In genomic region chr22:33114570-33114969, GRCh38 we compare ENCODE assay signal across 23 cellular contexts. TPM values are rescaled to one million over a fixed set of nuclear protein-coding genes. Genes with fewer than 3 reads are reported as not detected.
DNase-seq lines count a peak whose midpoint lies in the region; TF ChIP-seq lines count a peak whose summit lies in the region.
"Had no signal": no experiment of that assay in that cellular context is flagged by ENCODE, and none has a peak within 500 bp of the region (broad histone marks: within the 10 kb centered on the region; RNA-seq: fewer than 3 reads in every experiment).

No MANE protein-coding gene starts in this region.

- POLR2A ChIA-PET in MCF 10A (lab: Yijun Ruan, JAX), result no interaction called here
- POLR2A ChIA-PET in OCI-LY7 (lab: Charles Lee), result interaction anchor here (0.7 to 2.0 kb wide), 2 partner anchors 9 to 29 kb away, joined by 3 to 9 read pairs; no protein-coding TSS in a partner anchor
- POLR2A ChIA-PET in Caco-2 (lab: Charles Lee), result no interaction called here

- H3K9me3 ChIP-seq in mammary epithelial cell (replicated peaks; ENCODE audit: insufficient read depth, low read length), result no peaks in the 10 kb centered on the region
- H3K9me3 ChIP-seq in OCI-LY7 (ENCODE audit: low read length), result no peaks in the 10 kb centered on the region
- no peaks in the 10 kb centered on the region for H3K9me3 ChIP-seq in adipocyte (ENCODE audit: control insufficient read depth, low read length)
- no peaks in the 10 kb centered on the region for H3K9me3 ChIP-seq in Caco-2
- H3K9me3 ChIP-seq: SJSA1 had no signal

- BruUV-seq in mammary epithelial cell (replicated peaks; lab: Mats Ljungman, UMichigan), result no TSS peak
- no TSS peak for BruUV-seq in MCF 10A (replicated peaks; lab: Mats Ljungman, UMichigan)
- no TSS peak for BruUV-seq in OCI-LY7 (replicated peaks; lab: Mats Ljungman, UMichigan)
- BruUV-seq in Caco-2 (replicated peaks; lab: Mats Ljungman, UMichigan), result no TSS peak

- no peaks in the 10 kb centered on the region for H3K9me2 ChIP-seq in OCI-LY7 (ENCODE audit: insufficient read depth, low read length)

- intact Hi-C loops in mammary epithelial cell (cut with micrococcal nuclease), result no loop called here
- intact Hi-C loops in MCF 10A (cut with micrococcal nuclease), result no loop called here
- intact Hi-C loops in OCI-LY7 (cut with micrococcal nuclease; ENCODE audit: unreplicated experiment), result loop anchor here (5.0 kb wide), 1 partner anchor 158 kb away; no protein-coding TSS in a partner anchor
- intact Hi-C loops in Caco-2 (cut with micrococcal nuclease; ENCODE audit: unreplicated experiment), result no loop called here

- CTCF ChIA-PET in mammary epithelial cell (lab: Charles Lee; ENCODE audit: low non-redundant PET) (no interaction called here), MCF 10A (lab: Yijun Ruan, JAX) (interaction anchor here (0.9 to 1.1 kb wide), 2 partner anchors 9 to 88 kb away, joined by 3 to 4 read pairs; no protein-coding TSS in a partner anchor), OCI-LY7 (lab: Charles Lee; ENCODE audit: unreplicated experiment) (no interaction called here), Caco-2 (lab: Charles Lee) (no interaction called here)

- in situ Hi-C loops in mammary epithelial cell (cut with MboI; ENCODE audit: low sequenced_read_pairs in 2 of 2), result no loop called here

- H3K4me3 ChIP-seq in mammary epithelial cell (replicated peaks in 1 of 3; ENCODE audit: insufficient read depth in 1 of 3, low read depth in 2 of 3, low read length in 3 of 3), result no peak overlapping the region
- no peak overlapping the region for H3K4me3 ChIP-seq in OCI-LY7 (ENCODE audit: low read depth, low read length, poor library complexity, severe bottlenecking)
- no peak overlapping the region for H3K4me3 ChIP-seq in adipocyte (ENCODE audit: low read length)
- no peak overlapping the region for H3K4me3 ChIP-seq in Caco-2 (ENCODE audit: low read depth, low read length)
- H3K4me3 ChIP-seq: SJSA1 had no signal

- dilution Hi-C loops in mammary epithelial cell (cut with HindIII; ENCODE audit: low sequenced_read_pairs), result no loop called here

- H3K4me1 ChIP-seq in mammary epithelial cell (ENCODE audit: insufficient read depth, low read length) (peaks cover 16% of the 10 kb centered on the region), OCI-LY7 (ENCODE audit: insufficient read depth, low read length, poor library complexity, severe bottlenecking) (peaks cover 65% of the 10 kb centered on the region), adipocyte (ENCODE audit: control insufficient read depth, insufficient read depth, low read length) (no peaks in the 10 kb centered on the region), Caco-2 (no peaks in the 10 kb centered on the region)
- H3K4me1 ChIP-seq: SJSA1 had no signal

- H3K27ac ChIP-seq in mammary epithelial cell (ENCODE audit: insufficient read depth, low read depth, low read length) (no peak overlapping the region), OCI-LY7 (ENCODE audit: low read depth, low read length, poor library complexity, severe bottlenecking) (peak overlapping the region; percentile 92)
- H3K27ac ChIP-seq: C4-2B, SJSA1 had no signal

- no peak overlapping the region for H3K4me2 ChIP-seq in mammary epithelial cell (ENCODE audit: insufficient read depth, low read depth, low read length)
- no peak overlapping the region for H3K4me2 ChIP-seq in OCI-LY7 (ENCODE audit: low read length)

- H2AFZ ChIP-seq in mammary epithelial cell (ENCODE audit: low read depth, low read length) (no peak overlapping the region), OCI-LY7 (ENCODE audit: low read length) (no peak overlapping the region)

- H4K20me1 ChIP-seq in mammary epithelial cell (ENCODE audit: insufficient read depth, low read length) (no peaks in the 10 kb centered on the region), OCI-LY7 (ENCODE audit: insufficient read depth, low read length) (no peaks in the 10 kb centered on the region)

- H3K4me3 Mint-ChIP-seq in MCF 10A (ENCODE audit: unreplicated experiment) (no peak overlapping the region), Caco-2 (ENCODE audit: unreplicated experiment) (no peak overlapping the region)
- H3K4me3 Mint-ChIP-seq: CD8-positive, alpha-beta memory T cell; T-helper 17 cell had no signal

- H3K4me1 Mint-ChIP-seq in MCF 10A (ENCODE audit: insufficient read depth, unreplicated experiment), result peaks cover 48% of the 10 kb centered on the region
- H3K4me1 Mint-ChIP-seq in Caco-2 (ENCODE audit: low read depth, unreplicated experiment), result no peaks in the 10 kb centered on the region
- H3K4me1 Mint-ChIP-seq: CD8-positive, alpha-beta memory T cell; T-helper 17 cell had no signal

- DNase-seq in mammary epithelial cell (peak; percentile 15), MCF 10A (ENCODE audit: unreplicated experiment) (no peak), OCI-LY7 (ENCODE audit: low spot score) (no peak), adipocyte (ENCODE audit: low read depth) (peak; percentile 44), GM20000 (ENCODE audit: low spot score) (no peak), Caco-2 (no peak), NCI-H69 (lab: John Stamatoyannopoulos, UW) (no peak), T-helper 2 cell (no peak)
- DNase-seq: 8988T; CD8-positive, alpha-beta memory T cell; Kasumi-1; NCI-H1092; NCI-H1436; NCI-H187 treated with DMSO at 0.1 percent for 48 hours; NCI-H2107; NCI-H345; NCI-H524; NCI-H82; SW 1271; T-helper 17 cell had no signal

- no peaks in the 10 kb centered on the region for H3K79me2 ChIP-seq in mammary epithelial cell (ENCODE audit: insufficient read depth, low read length)
- no peaks in the 10 kb centered on the region for H3K79me2 ChIP-seq in OCI-LY7 (ENCODE audit: insufficient read depth, low read depth, low read length)

- H3K27me3 ChIP-seq in mammary epithelial cell (ENCODE audit: insufficient read depth, low read length), result no peaks in the 10 kb centered on the region
- H3K27me3 ChIP-seq in adipocyte (replicated peaks; ENCODE audit: control insufficient read depth, insufficient read depth, low read length), result no peaks in the 10 kb centered on the region
- H3K27me3 ChIP-seq in Caco-2 (replicated peaks; ENCODE audit: control insufficient read depth, insufficient read depth, low read length), result no peaks in the 10 kb centered on the region
- H3K27me3 ChIP-seq: SJSA1 had no signal

- H3K9me3 Mint-ChIP-seq in MCF 10A (ENCODE audit: unreplicated experiment), result no peaks in the 10 kb centered on the region
- no peaks in the 10 kb centered on the region for H3K9me3 Mint-ChIP-seq in Caco-2 (ENCODE audit: unreplicated experiment)

- H3K36me3 Mint-ChIP-seq in MCF 10A (ENCODE audit: insufficient read depth, unreplicated experiment) (peaks cover 6% of the 10 kb centered on the region), Caco-2 (ENCODE audit: insufficient read depth, unreplicated experiment) (no peaks in the 10 kb centered on the region)
- H3K36me3 Mint-ChIP-seq: CD8-positive, alpha-beta memory T cell had no signal

- no peak overlapping the region for H3K27ac Mint-ChIP-seq in MCF 10A (ENCODE audit: low read depth, unreplicated experiment)
- no peak overlapping the region for H3K27ac Mint-ChIP-seq in Caco-2 (ENCODE audit: unreplicated experiment)
- H3K27ac Mint-ChIP-seq: CD8-positive, alpha-beta memory T cell; T-helper 17 cell had no signal

- H3K27me3 Mint-ChIP-seq in MCF 10A (ENCODE audit: insufficient read depth, unreplicated experiment) (no peaks in the 10 kb centered on the region), Caco-2 (ENCODE audit: insufficient read depth, unreplicated experiment) (peaks cover 5% of the 10 kb centered on the region)
- H3K27me3 Mint-ChIP-seq: CD8-positive, alpha-beta memory T cell had no signal

- TF ChIP-seq CTCF in mammary epithelial cell (conservative IDR thresholded peaks at IDR 0.05 in 1 of 2, IDR thresholded peaks at IDR 0.05 in 1 of 2; ENCODE audit: extremely low read depth in 1 of 2, insufficient read depth in 1 of 2, low read depth in 1 of 2, low read length in 2 of 2) (no peak), MCF 10A (IDR thresholded peaks at IDR 0.05; ENCODE audit: unreplicated experiment) (no peak), OCI-LY7 (conservative IDR thresholded peaks at IDR 0.05; ENCODE audit: low read length) (no peak), GM20000 (IDR thresholded peaks at IDR 0.05; ENCODE audit: extremely low read depth, missing control alignments) (no peak), Caco-2 (IDR thresholded peaks at IDR 0.05; ENCODE audit: insufficient read depth in 1 of 2, low read depth in 1 of 2, low read length in 1 of 2, severe bottlenecking in 1 of 2, unreplicated experiment in 1 of 2) (no peak)

- H3K36me3 ChIP-seq in mammary epithelial cell (ENCODE audit: insufficient read depth, low read length) (no peaks in the 10 kb centered on the region), OCI-LY7 (ENCODE audit: insufficient read depth, low read length) (no peaks in the 10 kb centered on the region), adipocyte (ENCODE audit: control insufficient read depth, insufficient read depth, low read length, severe bottlenecking) (no peaks in the 10 kb centered on the region), Caco-2 (ENCODE audit: control insufficient read depth, insufficient read depth, low read length) (no peaks in the 10 kb centered on the region)
- H3K36me3 ChIP-seq: SJSA1 had no signal

- H3K9ac ChIP-seq in mammary epithelial cell (ENCODE audit: insufficient read depth, low read length) (no peak overlapping the region), adipocyte (ENCODE audit: low read length) (no peak overlapping the region)

RNA-seq across cellular contexts. Expression of gene SYN3, which starts 56.4 kb away (rescaled TPM):
- not detected for total RNA-seq in mammary epithelial cell
- not detected for polyA plus RNA-seq in mammary epithelial cell
- not detected for polyA minus RNA-seq in mammary epithelial cell
- total RNA-seq in MCF 10A (2022), result 1.4 TPM in 1 of 2 replicates, not detected in the other
- 6.6 and 9.7 TPM in 2 replicates for total RNA-seq in OCI-LY7 (2014; rRNA removed; shearing (Covaris generic))
- 5.7 and 6.6 TPM in 2 replicates for total RNA-seq in OCI-LY7 (2022)
- not detected in 2 replicates for total RNA-seq in Caco-2 (2022)
- total RNA-seq: CD8-positive, alpha-beta memory T cell; Right ventricle myocardium inferior; SJSA1 had no signal
- polyA plus RNA-seq: CD8-positive, alpha-beta memory T cell had no signal

Comparison
In these comparisons a context has a peak if more than half of its experiments do, and no peak if none do; other contexts are left out.
1. DNase-seq: peak in mammary epithelial cell (single experiment) and adipocyte (single experiment); none in MCF 10A (single experiment), OCI-LY7 (single experiment), GM20000 (single experiment), Caco-2 (0 of 2), NCI-H69 (single experiment) and T-helper 2 cell (0 of 5).